In the genomic region with DNA sequence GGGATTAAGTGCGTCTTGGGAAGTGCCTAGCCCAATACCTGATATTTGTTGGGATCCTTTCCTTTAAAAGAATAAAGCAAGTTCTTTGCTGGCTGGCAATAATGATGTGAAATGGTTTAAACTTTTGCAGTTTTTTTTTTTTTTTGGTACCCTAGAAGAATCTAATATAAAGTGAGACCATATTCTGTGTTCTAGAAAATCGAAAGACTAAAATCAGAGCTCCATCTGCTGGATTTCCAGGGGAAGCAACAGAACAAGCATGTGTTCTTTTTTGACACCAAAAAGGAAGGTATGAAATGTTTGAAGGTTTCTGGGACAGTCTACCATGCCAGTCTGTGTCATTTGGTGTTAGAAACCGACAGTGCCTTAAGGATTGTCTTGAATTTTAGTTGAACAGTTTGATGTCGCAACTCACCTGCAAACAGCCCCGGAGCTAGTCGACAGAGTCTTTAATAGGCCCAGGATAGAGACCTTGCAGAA, we compare ENCODE assay signal across 8 cellular contexts. TPM values are rescaled to one million over a fixed set of nuclear protein-coding genes. Genes with fewer than 3 reads are reported as not detected.
DNase-seq lines count a peak whose midpoint lies in the region; ATAC-seq, FAIRE-seq and TF ChIP-seq lines count a peak whose summit lies in the region.

No MANE protein-coding gene starts in this region.

- H3K23me2 ChIP-seq in H1 (ENCODE audit: low read depth, low read length): no peaks in the 10 kb centered on the region

- H4K20me1 ChIP-seq in H1 (replicated peaks in 1 of 2; ENCODE audit: control insufficient read depth in 1 of 2, insufficient read depth in 2 of 2, low read length in 2 of 2): peaks cover 2 to 11% of the 10 kb centered on the region in 2 experiments

- no peak overlapping the region for H4K8ac ChIP-seq in H1 (ENCODE audit: extremely low read depth, insufficient read depth, low read length)

- H3K4me1 Mint-ChIP-seq in T-helper 1 cell treated with Interleukin-12 subunit alpha and Interleukin-12 subunit beta and Interleukin-4 antibody, amounts not matched to agents 30 μg/mL and 1 μg/mL, for 36 hours (ENCODE audit: low read depth): peaks cover 16% of the 10 kb centered on the region

- H3K27ac Mint-ChIP-seq in T-helper 1 cell treated with Interleukin-12 subunit alpha and Interleukin-12 subunit beta and Interleukin-4 antibody, amounts not matched to agents 30 μg/mL and 1 μg/mL, for 36 hours: peak overlapping the region; percentile 31

- H3K4me1 ChIP-seq in H1 (replicated peaks in 1 of 4; ENCODE audit: control insufficient read depth in 3 of 4, insufficient read depth in 4 of 4, low read length in 3 of 4) (no peaks in the 10 kb centered on the region; a peak in 1 of 7 replicates), sigmoid colon (peaks cover 0 to 44% (median 37%) of the 10 kb centered on the region in 4 donors)

- TF ChIP-seq CTCF in H1 (IDR thresholded peaks at IDR 0.05; ENCODE audit: control extremely low read depth in 1 of 3, insufficient read depth in 1 of 3, low read depth in 1 of 3, low read length in 3 of 3) (peak in 2 of 3 experiments; percentile 39 to 41; a peak in 2 of 4 replicates), sigmoid colon (IDR thresholded peaks at IDR 0.05) (peak; percentile 15 to 57 (median 31))

- H3K4ac ChIP-seq in H1 (replicated peaks; ENCODE audit: insufficient read length, low read depth, low read length): no peak overlapping the region

- H3K14ac ChIP-seq in H1 (ENCODE audit: insufficient read length): no peak overlapping the region

- H3K4me3 Mint-ChIP-seq in T-helper 1 cell treated with Interleukin-12 subunit alpha and Interleukin-12 subunit beta and Interleukin-4 antibody, amounts not matched to agents 30 μg/mL and 1 μg/mL, for 36 hours: no peak overlapping the region

- CTCF ChIA-PET in H1 (lab: Charles Lee; ENCODE audit: partially characterized antibody): interaction anchor here (0.6 to 15.9 kb wide), 26 partner anchors 9 to 947 kb away, joined by 3 to 211 read pairs (median 4); a partner anchor contains a TSS

- intact Hi-C loops in sigmoid colon (cut with DNase I): no loop called here

- no peak overlapping the region for H3K18ac ChIP-seq in H1 (ENCODE audit: extremely low read depth, low read length)

- H3K9ac ChIP-seq in H1 (replicated peaks in 1 of 4; ENCODE audit: extremely low read depth in 1 of 4, low read depth in 3 of 4, low read length in 3 of 4): no peak overlapping the region

- H3K4me3 ChIP-seq in H1 (ENCODE audit: extremely low read depth in 1 of 4, insufficient read depth in 2 of 4, low read depth in 3 of 4, low read length in 4 of 4): no peak overlapping the region
- H3K4me3 ChIP-seq in sigmoid colon: no peak overlapping the region

- H4K5ac ChIP-seq in H1 (ENCODE audit: insufficient read length, low read depth, low read length): no peak overlapping the region

- H3K36me3 ChIP-seq in H1 (ENCODE audit: control insufficient read depth in 2 of 4, insufficient read depth in 4 of 4, low read length in 3 of 4) (peaks cover 32 to 76% (median 55%) of the 10 kb centered on the region in 4 experiments), sigmoid colon (peaks cover 29 to 74% (median 62%) of the 10 kb centered on the region in 4 donors)

- H3K79me1 ChIP-seq in H1 (ENCODE audit: low read depth, low read length): no peaks in the 10 kb centered on the region; the same call in 1 of the 2 replicates

- H3K56ac ChIP-seq in H1 (replicated peaks; ENCODE audit: insufficient read length, low read depth, low read length): no peak overlapping the region

- no peak for TF ChIP-seq POLR2A in H1 (IDR thresholded peaks at IDR 0.05; ENCODE audit: control extremely low read depth in 1 of 2, low read depth in 2 of 2, low read length in 2 of 2)
- TF ChIP-seq POLR2A in sigmoid colon (IDR thresholded peaks at IDR 0.05): no peak

- H4K91ac ChIP-seq in H1 (replicated peaks; ENCODE audit: insufficient read length, low read length): no peak overlapping the region

- 88% methylated on average over 6 of the region's 6 CpGs; no CpG with 5 or more reads in 1 of the 2 experiments for WGBS in H1 (ENCODE audit: extremely low coverage in 1 of 2, insufficient coverage in 1 of 2, insufficient read length in 1 of 2, insufficient replicate concordance in 2 of 2, low coverage in 1 of 2, low lambda C conversion rate in 2 of 2, missing lambda C conversion rate in 1 of 2), 2 experiments
- WGBS in sigmoid colon, 2 donors: 69 to 70% methylated on average over 6 of the region's 6 CpGs

- H2BK5ac ChIP-seq in H1 (ENCODE audit: low read depth, low read length): no peak overlapping the region

- H3K27me3 ChIP-seq in H1 (replicated peaks in 1 of 4; ENCODE audit: control insufficient read depth in 3 of 4, extremely low read depth in 1 of 4, insufficient read depth in 3 of 4, low read length in 3 of 4) (no peaks in the 10 kb centered on the region), sigmoid colon (no peaks in the 10 kb centered on the region)

- no peak overlapping the region for H3K27ac ChIP-seq in H1 (ENCODE audit: low read depth, low read length)
- H3K27ac ChIP-seq in sigmoid colon: peak overlapping the region in 3 of 4 donors; percentile 95 to 98 (median 98)

- H3K4me2 ChIP-seq in H1 (ENCODE audit: insufficient read depth in 1 of 2, low read depth in 2 of 2, low read length in 2 of 2): no peak overlapping the region

- H3K79me2 ChIP-seq in H1 (ENCODE audit: control insufficient read depth in 1 of 2, insufficient read depth in 2 of 2, low read length in 2 of 2): peaks cover 5 to 41% of the 10 kb centered on the region in 2 experiments

- H2BK12ac ChIP-seq in H1 (ENCODE audit: low read depth, low read length): no peak overlapping the region

- H2AFZ ChIP-seq in H1 (ENCODE audit: low read length): no peak overlapping the region

- no peak overlapping the region for H2BK120ac ChIP-seq in H1 (replicated peaks; ENCODE audit: low read depth, low read length)

- no peak overlapping the region for H2BK20ac ChIP-seq in H1 (ENCODE audit: low read length)

- no peak for ATAC-seq in HG03025 (IDR thresholded peaks at IDR 0.05; ENCODE audit: low FRiP score, unreplicated experiment)

- no peak overlapping the region for H2AK5ac ChIP-seq in H1 (ENCODE audit: low read depth, low read length)

- no peak overlapping the region for H3K23ac ChIP-seq in H1 (ENCODE audit: insufficient read length)

- no peaks in the 10 kb centered on the region for H3K9me3 Mint-ChIP-seq in T-helper 1 cell treated with Interleukin-12 subunit alpha and Interleukin-12 subunit beta and Interleukin-4 antibody, amounts not matched to agents 30 μg/mL and 1 μg/mL, for 36 hours

- TF ChIP-seq RAD21 in H1 (IDR thresholded peaks at IDR 0.05 in 1 of 2, conservative IDR thresholded peaks at IDR 0.05 in 1 of 2; ENCODE audit: low read depth in 2 of 2, low read length in 2 of 2): peak; percentile 57 to 67

- POLR2A ChIA-PET in H1 (lab: Charles Lee; ENCODE audit: partially characterized antibody): interaction anchor here (0.7 to 2.0 kb wide), 5 partner anchors 12 to 43 kb away, joined by 3 to 6 read pairs (median 4); no protein-coding TSS in a partner anchor

- H3K36me3 Mint-ChIP-seq in T-helper 1 cell treated with Interleukin-12 subunit alpha and Interleukin-12 subunit beta and Interleukin-4 antibody, amounts not matched to agents 30 μg/mL and 1 μg/mL, for 36 hours (ENCODE audit: low read depth): peaks cover 31% of the 10 kb centered on the region

- no peak for TF ChIP-seq EP300 in H1 (IDR thresholded peaks at IDR 0.05; ENCODE audit: borderline replicate concordance in 1 of 2, low read depth in 2 of 2, low read length in 2 of 2)
- TF ChIP-seq EP300 in sigmoid colon (IDR thresholded peaks at IDR 0.05): no peak

- H2BK15ac ChIP-seq in H1 (ENCODE audit: low read length): no peak overlapping the region

- H3K9me3 ChIP-seq in H1 (ENCODE audit: insufficient read depth in 2 of 2, low read depth in 1 of 2, low read length in 1 of 2) (no peaks in the 10 kb centered on the region), sigmoid colon (no peaks in the 10 kb centered on the region)

- DNase-seq in T-helper 1 cell: no peak
- DNase-seq in NOMO-1 treated with DMSO at 0.1 percent for 48 hours (lab: John Stamatoyannopoulos, UW; ENCODE audit: unreplicated experiment): peak; percentile 46
- DNase-seq in H1 (ENCODE audit: low read depth in 1 of 2, low spot score in 2 of 2): no peak
- DNase-seq in sigmoid colon: no peak
- DNase-seq in stimulated activated naive CD4-positive, alpha-beta T cell treated with Interleukin-2 at 50 U/mL for 16 hours (lab: John Stamatoyannopoulos, UW): no peak
- DNase-seq in COLO829 (ENCODE audit: low spot score): no peak

- no peaks in the 10 kb centered on the region for H3K27me3 Mint-ChIP-seq in T-helper 1 cell treated with Interleukin-12 subunit alpha and Interleukin-12 subunit beta and Interleukin-4 antibody, amounts not matched to agents 30 μg/mL and 1 μg/mL, for 36 hours (ENCODE audit: low read depth)

- no peak for FAIRE-seq in H1 (lab: Jason Lieb, UNC)

RNA-seq across cellular contexts. Expression of a gene that starts 6.4 kb away (rescaled TPM):
- 56.4 and 60.5 TPM in 2 replicates for total RNA-seq in H1 (2021; fragmentation: NEBNext Ultra II Directional; extraction: Animal tissue kit (Norgen Biotek cat#: 25700))
- polyA plus RNA-seq in H1 (2011; rRNA removed) (18.2 and 19.5 TPM in 2 replicates), sigmoid colon (10 to 100 TPM; 14.4 to 28.5 (median 15.0) TPM)
- 28.8 TPM for polyA plus RNA-seq in H1 (2011; cell fraction: cytosol; rRNA removed)
- polyA plus RNA-seq in H1 (2011; cell fraction: nucleus; rRNA removed): 7.3 TPM
- polyA plus RNA-seq in H1 (2012, experiment 1 of 2): 22.7 to 38.5 TPM (median 29.0 TPM) in 4 replicates
- 11.9 TPM for polyA plus RNA-seq in H1 (2012, experiment 2 of 2)
- polyA plus RNA-seq in H1 (2013, experiment 1 of 2): 54.9 TPM
- polyA plus RNA-seq in H1 (2013, experiment 2 of 2): 52.3 TPM
- polyA minus RNA-seq in H1 (2011; rRNA and poly(A)+ RNA removed): 10.0 and 10.4 TPM in 2 replicates
- polyA minus RNA-seq in H1 (2011; cell fraction: cytosol; rRNA and poly(A)+ RNA removed): 18.9 TPM
- 18.2 TPM for polyA minus RNA-seq in H1 (2011; cell fraction: nucleus; rRNA and poly(A)+ RNA removed)
- 10 to 100 TPM; 54.8 to 76.5 (median 66.9) TPM for total RNA-seq in sigmoid colon

RNA-seq across cellular contexts. Expression of a gene that starts 13.6 kb away (rescaled TPM):
- 35.6 and 35.8 TPM in 2 replicates for total RNA-seq in H1 (2021; fragmentation: NEBNext Ultra II Directional; extraction: Animal tissue kit (Norgen Biotek cat#: 25700))
- polyA plus RNA-seq in H1 (2011; rRNA removed) (14.3 and 22.8 TPM in 2 replicates), sigmoid colon (10 to 100 TPM in 1 of 3 donors, 1 to 10 TPM in 2; 2.5 to 13.4 (median 9.0) TPM)
- polyA plus RNA-seq in H1 (2011; cell fraction: cytosol; rRNA removed): 12.5 TPM
- polyA plus RNA-seq in H1 (2011; cell fraction: nucleus; rRNA removed): 20.9 TPM
- polyA plus RNA-seq in H1 (2012, experiment 1 of 2): 21.0 to 35.7 TPM (median 34.1 TPM) in 4 replicates
- polyA plus RNA-seq in H1 (2012, experiment 2 of 2): 51.4 TPM
- polyA plus RNA-seq in H1 (2013, experiment 1 of 2): 32.0 TPM
- 33.4 TPM for polyA plus RNA-seq in H1 (2013, experiment 2 of 2)
- 9.7 and 19.7 TPM in 2 replicates for polyA minus RNA-seq in H1 (2011; rRNA and poly(A)+ RNA removed)
- polyA minus RNA-seq in H1 (2011; cell fraction: cytosol; rRNA and poly(A)+ RNA removed): 13.7 TPM
- polyA minus RNA-seq in H1 (2011; cell fraction: nucleus; rRNA and poly(A)+ RNA removed): 22.4 TPM
- 10 to 100 TPM; 38.9 to 76.4 (median 46.6) TPM for total RNA-seq in sigmoid colon

RNA-seq across cellular contexts. Expression of a gene that starts 27.7 kb away (rescaled TPM):
- 10.8 and 11.6 TPM in 2 replicates for total RNA-seq in H1 (2021; fragmentation: NEBNext Ultra II Directional; extraction: Animal tissue kit (Norgen Biotek cat#: 25700))
- polyA plus RNA-seq in H1 (2011; rRNA removed): 4.2 and 7.1 TPM in 2 replicates
- 3.5 TPM for polyA plus RNA-seq in H1 (2011; cell fraction: cytosol; rRNA removed)
- 4.9 TPM for polyA plus RNA-seq in H1 (2011; cell fraction: nucleus; rRNA removed)
- polyA plus RNA-seq in H1 (2012, experiment 1 of 2): 4.0 to 6.8 TPM (median 6.4 TPM) in 4 replicates
- 4.1 TPM for polyA plus RNA-seq in H1 (2012, experiment 2 of 2)
- polyA plus RNA-seq in H1 (2013, experiment 1 of 2): 15.0 TPM
- 15.5 TPM for polyA plus RNA-seq in H1 (2013, experiment 2 of 2)
- polyA minus RNA-seq in H1 (2011; rRNA and poly(A)+ RNA removed): 0.95 and 1.5 TPM in 2 replicates
- 6.5 TPM for polyA minus RNA-seq in H1 (2011; cell fraction: cytosol; rRNA and poly(A)+ RNA removed)
- 7.7 TPM for polyA minus RNA-seq in H1 (2011; cell fraction: nucleus; rRNA and poly(A)+ RNA removed)
- not detected for total RNA-seq in sigmoid colon
- under 1 TPM in 1 of 3 donors, not detected in 2; 0.09 TPM for polyA plus RNA-seq in sigmoid colon

RNA-seq across cellular contexts. Expression of a gene that starts 29.1 kb away (rescaled TPM):
- 137 and 145 TPM in 2 replicates for total RNA-seq in H1 (2021; fragmentation: NEBNext Ultra II Directional; extraction: Animal tissue kit (Norgen Biotek cat#: 25700))
- 25.0 and 40.5 TPM in 2 replicates for polyA plus RNA-seq in H1 (2011; rRNA removed)
- 54.6 TPM for polyA plus RNA-seq in H1 (2011; cell fraction: cytosol; rRNA removed)
- 20.8 TPM for polyA plus RNA-seq in H1 (2011; cell fraction: nucleus; rRNA removed)
- 97.7 to 172 TPM (median 128 TPM) in 4 replicates for polyA plus RNA-seq in H1 (2012, experiment 1 of 2)
- 12.6 TPM for polyA plus RNA-seq in H1 (2012, experiment 2 of 2)
- polyA plus RNA-seq in H1 (2013, experiment 1 of 2): 74.6 TPM
- 76.3 TPM for polyA plus RNA-seq in H1 (2013, experiment 2 of 2)
- polyA minus RNA-seq in H1 (2011; rRNA and poly(A)+ RNA removed): 45.9 and 65.0 TPM in 2 replicates
- 88.7 TPM for polyA minus RNA-seq in H1 (2011; cell fraction: cytosol; rRNA and poly(A)+ RNA removed)
- polyA minus RNA-seq in H1 (2011; cell fraction: nucleus; rRNA and poly(A)+ RNA removed): 39.5 TPM
- total RNA-seq in sigmoid colon: 10 to 100 TPM; 41.4 to 50.1 (median 44.7) TPM
- 10 to 100 TPM; 15.0 to 30.4 (median 20.6) TPM for polyA plus RNA-seq in sigmoid colon

Comparison
In these comparisons a context has a peak if more than half of its experiments do, and no peak if none do; other contexts are left out.
1. RNA of a gene that starts 27.7 kb away (total RNA-seq): 10.8 to 11.6 TPM in H1; not detected in sigmoid colon; every median in the first group is over 10 times any median in the second.